ENCODE assay signal across 1 cellular context in the genomic region with DNA sequence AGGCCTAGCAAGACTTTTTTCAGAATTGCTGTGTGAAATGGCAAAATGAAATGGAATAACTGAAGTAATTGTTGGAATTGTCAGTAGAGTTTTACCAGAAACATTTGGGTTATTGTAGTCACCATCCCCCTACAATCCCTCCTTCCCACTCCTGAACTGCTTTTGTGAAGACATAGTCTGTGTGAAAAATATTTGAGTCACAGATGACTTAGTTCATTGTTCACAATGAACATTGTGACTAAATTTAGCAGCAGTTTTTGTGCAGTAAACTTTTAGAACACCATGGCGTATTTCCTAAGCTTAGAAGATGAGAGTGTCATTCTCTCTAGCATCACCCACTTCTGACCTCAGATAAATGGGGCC.
TF ChIP-seq lines count a peak whose summit lies in the region.

No MANE protein-coding gene starts in this region.

TF ChIP-seq in GM23338, 12 proteins besides CTCF, POLR2A, EP300 and RAD21 (continued from another document):
- TF ChIP-seq, protein P1, sequence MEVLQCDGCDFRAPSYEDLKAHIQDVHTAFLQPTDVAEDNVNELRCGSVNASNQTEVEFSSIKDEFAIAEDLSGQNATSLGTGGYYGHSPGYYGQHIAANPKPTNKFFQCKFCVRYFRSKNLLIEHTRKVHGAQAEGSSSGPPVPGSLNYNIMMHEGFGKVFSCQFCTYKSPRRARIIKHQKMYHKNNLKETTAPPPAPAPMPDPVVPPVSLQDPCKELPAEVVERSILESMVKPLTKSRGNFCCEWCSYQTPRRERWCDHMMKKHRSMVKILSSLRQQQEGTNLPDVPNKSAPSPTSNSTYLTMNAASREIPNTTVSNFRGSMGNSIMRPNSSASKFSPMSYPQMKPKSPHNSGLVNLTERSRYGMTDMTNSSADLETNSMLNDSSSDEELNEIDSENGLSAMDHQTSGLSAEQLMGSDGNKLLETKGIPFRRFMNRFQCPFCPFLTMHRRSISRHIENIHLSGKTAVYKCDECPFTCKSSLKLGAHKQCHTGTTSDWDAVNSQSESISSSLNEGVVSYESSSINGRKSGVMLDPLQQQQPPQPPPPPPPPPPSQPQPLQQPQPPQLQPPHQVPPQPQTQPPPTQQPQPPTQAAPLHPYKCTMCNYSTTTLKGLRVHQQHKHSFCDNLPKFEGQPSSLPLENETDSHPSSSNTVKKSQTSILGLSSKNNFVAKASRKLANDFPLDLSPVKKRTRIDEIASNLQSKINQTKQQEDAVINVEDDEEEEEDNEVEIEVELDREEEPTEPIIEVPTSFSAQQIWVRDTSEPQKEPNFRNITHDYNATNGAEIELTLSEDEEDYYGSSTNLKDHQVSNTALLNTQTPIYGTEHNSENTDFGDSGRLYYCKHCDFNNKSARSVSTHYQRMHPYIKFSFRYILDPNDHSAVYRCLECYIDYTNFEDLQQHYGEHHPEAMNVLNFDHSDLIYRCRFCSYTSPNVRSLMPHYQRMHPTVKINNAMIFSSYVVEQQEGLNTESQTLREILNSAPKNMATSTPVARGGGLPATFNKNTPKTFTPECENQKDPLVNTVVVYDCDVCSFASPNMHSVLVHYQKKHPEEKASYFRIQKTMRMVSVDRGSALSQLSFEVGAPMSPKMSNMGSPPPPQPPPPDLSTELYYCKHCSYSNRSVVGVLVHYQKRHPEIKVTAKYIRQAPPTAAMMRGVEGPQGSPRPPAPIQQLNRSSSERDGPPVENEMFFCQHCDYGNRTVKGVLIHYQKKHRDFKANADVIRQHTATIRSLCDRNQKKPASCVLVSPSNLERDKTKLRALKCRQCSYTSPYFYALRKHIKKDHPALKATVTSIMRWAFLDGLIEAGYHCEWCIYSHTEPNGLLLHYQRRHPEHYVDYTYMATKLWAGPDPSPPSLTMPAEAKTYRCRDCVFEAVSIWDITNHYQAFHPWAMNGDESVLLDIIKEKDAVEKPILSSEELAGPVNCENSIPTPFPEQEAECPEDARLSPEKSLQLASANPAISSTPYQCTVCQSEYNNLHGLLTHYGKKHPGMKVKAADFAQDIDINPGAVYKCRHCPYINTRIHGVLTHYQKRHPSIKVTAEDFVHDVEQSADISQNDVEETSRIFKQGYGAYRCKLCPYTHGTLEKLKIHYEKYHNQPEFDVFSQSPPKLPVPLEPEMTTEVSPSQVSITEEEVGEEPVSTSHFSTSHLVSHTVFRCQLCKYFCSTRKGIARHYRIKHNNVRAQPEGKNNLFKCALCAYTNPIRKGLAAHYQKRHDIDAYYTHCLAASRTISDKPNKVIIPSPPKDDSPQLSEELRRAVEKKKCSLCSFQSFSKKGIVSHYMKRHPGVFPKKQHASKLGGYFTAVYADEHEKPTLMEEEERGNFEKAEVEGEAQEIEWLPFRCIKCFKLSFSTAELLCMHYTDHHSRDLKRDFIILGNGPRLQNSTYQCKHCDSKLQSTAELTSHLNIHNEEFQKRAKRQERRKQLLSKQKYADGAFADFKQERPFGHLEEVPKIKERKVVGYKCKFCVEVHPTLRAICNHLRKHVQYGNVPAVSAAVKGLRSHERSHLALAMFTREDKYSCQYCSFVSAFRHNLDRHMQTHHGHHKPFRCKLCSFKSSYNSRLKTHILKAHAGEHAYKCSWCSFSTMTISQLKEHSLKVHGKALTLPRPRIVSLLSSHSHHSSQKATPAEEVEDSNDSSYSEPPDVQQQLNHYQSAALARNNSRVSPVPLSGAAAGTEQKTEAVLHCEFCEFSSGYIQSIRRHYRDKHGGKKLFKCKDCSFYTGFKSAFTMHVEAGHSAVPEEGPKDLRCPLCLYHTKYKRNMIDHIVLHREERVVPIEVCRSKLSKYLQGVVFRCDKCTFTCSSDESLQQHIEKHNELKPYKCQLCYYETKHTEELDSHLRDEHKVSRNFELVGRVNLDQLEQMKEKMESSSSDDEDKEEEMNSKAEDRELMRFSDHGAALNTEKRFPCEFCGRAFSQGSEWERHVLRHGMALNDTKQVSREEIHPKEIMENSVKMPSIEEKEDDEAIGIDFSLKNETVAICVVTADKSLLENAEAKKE (CRISPR knock-in tag; IDR thresholded peaks at IDR 0.05), result no peak
